30 cellular contexts compared by ENCODE assay signal in the genomic region with DNA sequence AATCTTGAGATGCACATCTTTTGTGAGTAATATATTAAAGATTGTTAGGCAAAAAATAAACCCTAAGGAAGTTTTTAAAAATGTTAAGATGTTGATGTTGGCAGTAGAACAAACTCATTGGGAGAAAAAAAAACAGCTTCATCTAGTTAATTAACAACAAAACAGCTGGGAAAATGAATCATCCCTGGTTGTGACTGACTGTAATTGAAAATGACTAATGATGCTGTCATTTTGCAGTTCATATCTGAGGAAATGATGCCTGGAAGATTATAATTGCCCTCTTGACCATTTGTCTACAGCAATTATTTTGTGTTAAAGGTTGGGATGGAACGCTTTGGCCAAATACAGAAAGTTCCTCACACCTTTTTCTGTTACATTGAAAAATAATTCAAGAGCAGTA.
DNase-seq lines count a peak whose midpoint lies in the region; TF ChIP-seq lines count a peak whose summit lies in the region.
"Had no signal": no experiment of that assay in that cellular context is flagged by ENCODE, and none has a peak within 500 bp of the region (broad histone marks: within the 10 kb centered on the region; RNA-seq: fewer than 3 reads in every experiment).

No MANE protein-coding gene starts in this region.

- TF ChIP-seq CTCF in epithelial cell of proximal tubule (conservative IDR thresholded peaks at IDR 0.05; ENCODE audit: low read depth, low read length), result no peak
- TF ChIP-seq CTCF in adrenal gland (IDR thresholded peaks at IDR 0.05), result no peak

- no peak overlapping the region for H3K18ac ChIP-seq in mesendoderm (ENCODE audit: low read length)

- H3K4ac ChIP-seq in mesendoderm (ENCODE audit: low read depth, low read length), result no peak overlapping the region

- H4K5ac ChIP-seq in mesendoderm (ENCODE audit: low read length), result no peak overlapping the region

- no peak overlapping the region for H2AK5ac ChIP-seq in mesendoderm (ENCODE audit: low read length)

- no peak overlapping the region for H2BK5ac ChIP-seq in mesendoderm (ENCODE audit: low read length)

- WGBS in mesendoderm (ENCODE audit: extremely low coverage, insufficient coverage, low lambda C conversion rate), result no CpG with 5 or more reads among the region's 1 CpG
- WGBS in adrenal gland, 4 donors, result 0 to 62% (median 23%) methylated on average over 1 of the region's 1 CpG

- H3K4me1 ChIP-seq in mesendoderm (ENCODE audit: control insufficient read depth, low read depth, low read length) (no peaks in the 10 kb centered on the region), adrenal gland (replicated peaks in 1 of 2) (no peaks in the 10 kb centered on the region)
- H3K4me1 ChIP-seq: Caco-2, esophagus squamous epithelium, pancreas, suprapubic skin, upper lobe of right lung had no signal

- no peak overlapping the region for H4K8ac ChIP-seq in mesendoderm (ENCODE audit: low read depth, low read length)

- H3K9ac ChIP-seq in mesendoderm (ENCODE audit: low read length), result no peak overlapping the region

- no peak overlapping the region for H3K4me3 ChIP-seq in epithelial cell of proximal tubule (ENCODE audit: low read depth, low read length)
- H3K4me3 ChIP-seq in mesendoderm (ENCODE audit: low read length), result no peak overlapping the region
- H3K4me3 ChIP-seq in adrenal gland, result no peak overlapping the region
- H3K4me3 ChIP-seq: esophagus squamous epithelium, pancreas, smooth muscle cell, suprapubic skin, upper lobe of right lung had no signal

- H3K9me3 ChIP-seq in adrenal gland (replicated peaks in 1 of 3), result no peaks in the 10 kb centered on the region
- H3K9me3 ChIP-seq: Caco-2, esophagus squamous epithelium, pancreas, suprapubic skin, upper lobe of right lung had no signal

- H2BK120ac ChIP-seq in mesendoderm (ENCODE audit: low read depth, low read length), result no peak overlapping the region

- DNase-seq in DMS53 (lab: John Stamatoyannopoulos, UW), result peak; percentile 14
- no peak for DNase-seq in DMS53 treated with DMSO at 0.1 percent for 48 hours (lab: John Stamatoyannopoulos, UW; ENCODE audit: unreplicated experiment)
- DNase-seq in RKO (ENCODE audit: low spot score), result peak; percentile 83
- peak; percentile 44 for DNase-seq in epithelial cell of proximal tubule (ENCODE audit: low read depth)
- peak; percentile 80 for DNase-seq in renal cortical epithelial cell (ENCODE audit: low read depth)
- DNase-seq in mesendoderm, result no peak
- DNase-seq in activated CD4-positive, CD25-positive, alpha-beta regulatory T cell (lab: John Stamatoyannopoulos, UW), result no peak
- DNase-seq in adrenal gland, result no peak
- DNase-seq: activated CD4-positive, alpha-beta T cell treated with anti-CD3 and anti-CD28 coated beads, Interleukin-2, amount 50 U/mL, for 4 hours; activated naive CD4-positive, alpha-beta T cell; activated naive CD8-positive, alpha-beta T cell treated with anti-CD3 and anti-CD28 coated beads, Interleukin-2, amount 50 U/mL, for 24 hours; activated T-cell treated with anti-CD3 and anti-CD28 coated beads, Interleukin-2, amount 50 U/mL, for 72 hours; Caco-2; cerebellar nuclear complex; dermis blood vessel endothelial cell; DND-41; endodermal cell; esophagus squamous epithelium; NCI-H1105; NCI-H2081; NCI-H2227 treated with DMSO at 0.1 percent for 48 hours; pancreas; retina; stimulated activated naive CD4-positive, alpha-beta T cell treated with Interleukin-2 at 50 U/mL for 16 hours; T-helper 17 cell; upper lobe of right lung had no signal

- H3K27me3 ChIP-seq in mesendoderm (ENCODE audit: insufficient read depth, low read length, poor library complexity) (no peaks in the 10 kb centered on the region), adrenal gland (no peaks in the 10 kb centered on the region)
- H3K27me3 ChIP-seq: esophagus squamous epithelium, pancreas, suprapubic skin, upper lobe of right lung had no signal

- TF ChIP-seq POLR2A in adrenal gland (IDR thresholded peaks at IDR 0.05), result no peak

- no peaks in the 10 kb centered on the region for H3K79me1 ChIP-seq in mesendoderm (ENCODE audit: low read length)

- no peaks in the 10 kb centered on the region for H3K79me2 ChIP-seq in mesendoderm (ENCODE audit: control insufficient read depth, insufficient read depth, low read length)

- no peak overlapping the region for H3K56ac ChIP-seq in mesendoderm (ENCODE audit: low read length)

- intact Hi-C loops in adrenal gland (cut with DNase I), result no loop called here

- no peak overlapping the region for H2BK15ac ChIP-seq in mesendoderm (replicated peaks; ENCODE audit: low read depth)

- H3K27ac ChIP-seq in mesendoderm (ENCODE audit: low read depth, low read length) (no peak overlapping the region), adrenal gland (no peak overlapping the region)
- H3K27ac ChIP-seq: 22Rv1, C4-2B, esophagus squamous epithelium, pancreas, suprapubic skin, upper lobe of right lung had no signal

- no peak overlapping the region for H3K23ac ChIP-seq in mesendoderm (ENCODE audit: low read length)

- H3K4me2 ChIP-seq in mesendoderm (ENCODE audit: low read length), result no peak overlapping the region
- H3K4me2 ChIP-seq: smooth muscle cell had no signal

- H3K36me3 ChIP-seq in mesendoderm (ENCODE audit: control insufficient read depth, insufficient read depth, low read length), result no peaks in the 10 kb centered on the region
- no peaks in the 10 kb centered on the region for H3K36me3 ChIP-seq in adrenal gland (replicated peaks in 1 of 2)
- H3K36me3 ChIP-seq: esophagus squamous epithelium, pancreas, suprapubic skin, upper lobe of right lung had no signal

Comparison
In these comparisons a context has a peak if more than half of its experiments do, and no peak if none do; other contexts are left out.
1. DNase-seq: peak in DMS53 (single experiment), RKO (single experiment), epithelial cell of proximal tubule (single experiment) and renal cortical epithelial cell (single experiment); none in DMS53 treated with DMSO at 0.1 percent for 48 hours (single experiment), mesendoderm (single experiment), activated CD4-positive, CD25-positive, alpha-beta regulatory T cell (0 of 4) and adrenal gland (0 of 7).